In genomic region chr14:24115451-24116110, GRCh38 we compare ENCODE assay signal across 8 cellular contexts. TPM values are rescaled to one million over a fixed set of nuclear protein-coding genes. Genes with fewer than 3 reads are reported as not detected.
DNase-seq lines count a peak whose midpoint lies in the region; ATAC-seq, FAIRE-seq and TF ChIP-seq lines count a peak whose summit lies in the region.

No MANE protein-coding gene starts in this region.

- H3K36me3 Mint-ChIP-seq in CD8-positive, alpha-beta T cell: peaks cover 55% of the 10 kb centered on the region

- H3K27me3 Mint-ChIP-seq in CD8-positive, alpha-beta T cell (ENCODE audit: low read depth): no peaks in the 10 kb centered on the region

- no peak for TF ChIP-seq CTCF in CD8-positive, alpha-beta T cell (IDR thresholded peaks at IDR 0.05)
- TF ChIP-seq CTCF in OCI-LY7 (conservative IDR thresholded peaks at IDR 0.05; ENCODE audit: low read length) (no peak), endothelial cell of umbilical vein (IDR thresholded peaks at IDR 0.05; ENCODE audit: extremely low read depth in 1 of 2, insufficient read depth in 1 of 2, low read depth in 1 of 2, low read length in 2 of 2) (no peak), neutrophil (IDR thresholded peaks at IDR 0.05) (no peak)

- H3K4me1 ChIP-seq in CD8-positive, alpha-beta T cell (ENCODE audit: insufficient read depth, low read length): peaks cover 19% of the 10 kb centered on the region
- peaks cover 15% of the 10 kb centered on the region for H3K4me1 ChIP-seq in OCI-LY7 (ENCODE audit: insufficient read depth, low read length, poor library complexity, severe bottlenecking)
- H3K4me1 ChIP-seq in endothelial cell of umbilical vein (ENCODE audit: control insufficient read depth, extremely low read depth, insufficient read depth, low read length): peaks cover 13% of the 10 kb centered on the region
- peaks cover 23 to 28% of the 10 kb centered on the region in 2 experiments for H3K4me1 ChIP-seq in neutrophil (ENCODE audit: control insufficient read depth in 1 of 2, insufficient read depth in 1 of 2, low read depth in 1 of 2, low read length in 1 of 2)

- no peak for DNase-seq in CD8-positive, alpha-beta T cell
- DNase-seq in OCI-LY7 (ENCODE audit: low spot score): no peak
- no peak for DNase-seq in endothelial cell of umbilical vein (ENCODE audit: low read depth, low spot score)
- DNase-seq in iPS-NIHi7 (ENCODE audit: extremely low spot score): no peak
- DNase-seq in ACHN: no peak
- DNase-seq in HEK293T (ENCODE audit: extremely low spot score): no peak

- H3K4me3 ChIP-seq in CD8-positive, alpha-beta T cell (ENCODE audit: low read depth, low read length): peak overlapping the region; percentile 87
- H3K4me3 ChIP-seq in OCI-LY7 (ENCODE audit: low read depth, low read length, poor library complexity, severe bottlenecking) (peak overlapping the region; percentile 91), endothelial cell of umbilical vein (replicated peaks in 1 of 3; ENCODE audit: insufficient read depth in 1 of 3, low read depth in 1 of 3, low read length in 3 of 3) (peak overlapping the region; percentile 40 to 92 (median 84)), neutrophil (ENCODE audit: low read depth in 1 of 2, low read length in 1 of 2) (peak overlapping the region; percentile 67 to 84)

- no peaks in the 10 kb centered on the region for H3K9me3 Mint-ChIP-seq in CD8-positive, alpha-beta T cell

- no peaks in the 10 kb centered on the region for H3K9me3 ChIP-seq in CD8-positive, alpha-beta T cell (ENCODE audit: low read length)
- H3K9me3 ChIP-seq in OCI-LY7 (ENCODE audit: low read length) (no peaks in the 10 kb centered on the region), endothelial cell of umbilical vein (replicated peaks; ENCODE audit: control insufficient read depth, insufficient read depth, low read length) (no peaks in the 10 kb centered on the region), neutrophil (no peaks in the 10 kb centered on the region)

- peak overlapping the region; percentile 88 for H3K9ac ChIP-seq in endothelial cell of umbilical vein (replicated peaks; ENCODE audit: extremely low read depth, insufficient read depth, low read length)

- POLR2A ChIA-PET in CD8-positive, alpha-beta T cell (lab: Charles Lee): interaction anchor here (0.7 to 4.0 kb wide), 20 partner anchors 9 to 641 kb away, joined by 3 to 56 read pairs (median 13); partner anchors contain the start of genes CHMP4A, EMC9, IPO4 and IRF9
- POLR2A ChIA-PET in OCI-LY7 (lab: Charles Lee) (interaction anchor here (0.6 to 4.2 kb wide), 12 partner anchors 9 to 198 kb away, joined by 3 to 64 read pairs (median 10); partner anchors contain the start of genes EMC9, PCK2, PSME1 and PSME2), endothelial cell of umbilical vein (lab: Charles Lee) (interaction anchor here (0.6 to 2.3 kb wide), 8 partner anchors 9 to 31 kb away, joined by 3 to 13 read pairs (median 7); partner anchors contain the start of genes EMC9, PCK2, PSME1 and PSME2), HEK293T (lab: Yijun Ruan, JAX) (interaction anchor here (0.9 to 4.6 kb wide), 23 partner anchors 8 to 794 kb away, joined by 3 to 65 read pairs (median 13); partner anchors contain the start of genes EMC9, IPO4, PCK2 and PSME1)

- peak overlapping the region; percentile 100 for H3K27ac Mint-ChIP-seq in CD8-positive, alpha-beta T cell

- peak overlapping the region; percentile 97 for H3K27ac ChIP-seq in CD8-positive, alpha-beta T cell (ENCODE audit: low read depth, low read length)
- H3K27ac ChIP-seq in OCI-LY7 (ENCODE audit: low read depth, low read length, poor library complexity, severe bottlenecking) (peak overlapping the region; percentile 31), endothelial cell of umbilical vein (ENCODE audit: insufficient read depth, low read depth, low read length) (peak overlapping the region; percentile 88), neutrophil (peak overlapping the region; percentile 98)

- CTCF ChIA-PET in CD8-positive, alpha-beta T cell (lab: Charles Lee): interaction anchor here (0.9 to 6.8 kb wide), 9 partner anchors 8 to 321 kb away, joined by 3 to 37 read pairs (median 6); partner anchors contain the start of genes IRF9 and TINF2
- CTCF ChIA-PET in OCI-LY7 (lab: Charles Lee; ENCODE audit: unreplicated experiment): interaction anchor here (0.7 to 2.7 kb wide), 3 partner anchors 8 to 127 kb away, joined by 3 to 12 read pairs (median 5); partner anchors contain the start of genes PSME1 and TINF2
- CTCF ChIA-PET in endothelial cell of umbilical vein (lab: Charles Lee): interaction anchor here (1.1 to 3.3 kb wide), 14 partner anchors 11 to 316 kb away, joined by 3 to 27 read pairs (median 6); partner anchors contain the start of genes EMC9, IRF9 and PSME1
- CTCF ChIA-PET in HEK293T (lab: Yijun Ruan, JAX): interaction anchor here (0.7 to 3.9 kb wide), 6 partner anchors 24 to 303 kb away, joined by 3 to 30 read pairs (median 4); partner anchors contain the start of genes IRF9 and RNF31

- in situ Hi-C loops in ACHN (cut with HindIII; ENCODE audit: low pct_ligation_motif_present, low pct_unique_long_range_greater_than_20kb, low sequenced_read_pairs): no loop called here

- ATAC-seq in CD8-positive, alpha-beta T cell: no peak
- no peak for ATAC-seq in GM18861 (IDR thresholded peaks at IDR 0.05; ENCODE audit: unreplicated experiment)

- H3K79me2 ChIP-seq in OCI-LY7 (ENCODE audit: insufficient read depth, low read depth, low read length): peaks cover 8% of the 10 kb centered on the region; the same call in 1 of the 2 replicates
- no peaks in the 10 kb centered on the region for H3K79me2 ChIP-seq in endothelial cell of umbilical vein (ENCODE audit: control insufficient read depth, insufficient read depth, low read length)

- H4K20me1 ChIP-seq in OCI-LY7 (ENCODE audit: insufficient read depth, low read length) (no peaks in the 10 kb centered on the region), endothelial cell of umbilical vein (replicated peaks; ENCODE audit: control insufficient read depth, extremely low read depth, insufficient read depth, low read length) (no peaks in the 10 kb centered on the region)

- H3K4me2 ChIP-seq in OCI-LY7 (ENCODE audit: low read length) (peak overlapping the region; percentile 95), endothelial cell of umbilical vein (ENCODE audit: insufficient read depth, low read length) (peak overlapping the region; percentile 96)

- BruUV-seq in OCI-LY7 (replicated peaks; lab: Mats Ljungman, UMichigan): TSS peak; percentile 68
- BruUV-seq in endothelial cell of umbilical vein (replicated peaks; lab: Mats Ljungman, UMichigan): no TSS peak

- no peaks in the 10 kb centered on the region for H3K9me1 ChIP-seq in endothelial cell of umbilical vein (replicated peaks; ENCODE audit: control insufficient read depth, extremely low read depth, insufficient read depth, low read length)

- no peaks in the 10 kb centered on the region for H3K9me2 ChIP-seq in OCI-LY7 (ENCODE audit: insufficient read depth, low read length)

- H2AFZ ChIP-seq in OCI-LY7 (ENCODE audit: low read length) (peak overlapping the region; percentile 90), endothelial cell of umbilical vein (ENCODE audit: low read depth, low read length) (peak overlapping the region; percentile 87)

- intact Hi-C loops in CD8-positive, alpha-beta T cell (cut with DNase I, micrococcal nuclease): loop anchor here (1.0 to 10.0 kb wide), 6 partner anchors 21 to 811 kb away; partner anchors contain the start of genes PSME1 (in 2 of the 2), AP1G2 (in 1 of the 2), BCL2L2 (in 1 of the 2) and CHMP4A (in 1 of the 2)
- intact Hi-C loops in OCI-LY7 (cut with micrococcal nuclease; ENCODE audit: unreplicated experiment) (no loop called here), endothelial cell of umbilical vein (cut with micrococcal nuclease) (loop anchor here (1.0 to 2.0 kb wide), 2 partner anchors 73 to 117 kb away; partner anchors contain the start of genes GMPR2, IPO4 and NEDD8)

- TF ChIP-seq POLR2A in endothelial cell of umbilical vein (IDR thresholded peaks at IDR 0.05; ENCODE audit: low read depth, low read length): no peak

- H3K27me3 ChIP-seq in CD8-positive, alpha-beta T cell (ENCODE audit: insufficient read depth, low read length): no peaks in the 10 kb centered on the region
- H3K27me3 ChIP-seq in endothelial cell of umbilical vein (ENCODE audit: control insufficient read depth in 2 of 2, insufficient read depth in 2 of 2, low read length in 2 of 2) (no peaks in the 10 kb centered on the region), neutrophil (no peaks in the 10 kb centered on the region)

- peaks cover 30% of the 10 kb centered on the region for H3K36me3 ChIP-seq in CD8-positive, alpha-beta T cell (ENCODE audit: insufficient read depth, low read length)
- H3K36me3 ChIP-seq in OCI-LY7 (ENCODE audit: insufficient read depth, low read length): peaks cover 37% of the 10 kb centered on the region
- peaks cover 8 to 18% of the 10 kb centered on the region in 2 experiments for H3K36me3 ChIP-seq in endothelial cell of umbilical vein (ENCODE audit: control insufficient read depth in 2 of 2, extremely low read depth in 1 of 2, insufficient read depth in 2 of 2, low read length in 2 of 2)
- peaks cover 36% of the 10 kb centered on the region for H3K36me3 ChIP-seq in neutrophil

- FAIRE-seq in endothelial cell of umbilical vein (lab: Jason Lieb, UNC): peak; percentile 8

- H3K4me1 Mint-ChIP-seq in CD8-positive, alpha-beta T cell (ENCODE audit: low read depth): peaks cover 31% of the 10 kb centered on the region

- H3K4me3 Mint-ChIP-seq in CD8-positive, alpha-beta T cell: peak overlapping the region; percentile 98

- dilution Hi-C loops in endothelial cell of umbilical vein (cut with MboI; ENCODE audit: extremely low pct_ligation_motif_present, low sequenced_read_pairs): no loop called here

RNA-seq across cellular contexts. Expression of gene NRL, which starts 0.8 kb away (rescaled TPM):
- total RNA-seq in CD8-positive, alpha-beta T cell: 1 to 10 TPM; 3.4 to 3.8 TPM
- total RNA-seq in OCI-LY7 (2014; rRNA removed; shearing (Covaris generic)): 3.1 and 4.6 TPM in 2 replicates
- total RNA-seq in OCI-LY7 (2022) (7.5 and 8.1 TPM in 2 replicates), endothelial cell of umbilical vein (0.62 and 0.71 TPM in 2 replicates)
- polyA plus RNA-seq in endothelial cell of umbilical vein: 1.1 and 1.9 TPM in 2 replicates
- 1.1 and 1.2 TPM in 2 replicates for polyA plus RNA-seq in endothelial cell of umbilical vein (2011; cell fraction: cytosol; rRNA removed)
- polyA plus RNA-seq in endothelial cell of umbilical vein (2011; cell fraction: nucleus; rRNA removed): 0.57 and 0.64 TPM in 2 replicates
- polyA plus RNA-seq in endothelial cell of umbilical vein (2012): 0.13 and 0.26 TPM in 2 replicates
- polyA minus RNA-seq in endothelial cell of umbilical vein: 0.21 and 0.66 TPM in 2 replicates
- polyA minus RNA-seq in endothelial cell of umbilical vein (2011; cell fraction: cytosol; rRNA and poly(A)+ RNA removed): 1.0 TPM
- polyA minus RNA-seq in endothelial cell of umbilical vein (2011; cell fraction: nucleus; rRNA and poly(A)+ RNA removed): 0.43 and 1.3 TPM in 2 replicates

RNA-seq across cellular contexts. Expression of gene DCAF11, which starts 1.0 kb away (rescaled TPM):
- 10 to 100 TPM; 88.7 to 89.7 TPM for total RNA-seq in CD8-positive, alpha-beta T cell
- 75.5 and 79.2 TPM in 2 replicates for total RNA-seq in OCI-LY7 (2014; rRNA removed; shearing (Covaris generic))
- total RNA-seq in OCI-LY7 (2022): 63.6 and 77.3 TPM in 2 replicates
- total RNA-seq in endothelial cell of umbilical vein: 32.1 and 38.5 TPM in 2 replicates
- 33.8 and 37.3 TPM in 2 replicates for polyA plus RNA-seq in endothelial cell of umbilical vein
- polyA plus RNA-seq in endothelial cell of umbilical vein (2011; cell fraction: cytosol; rRNA removed): 27.6 and 29.8 TPM in 2 replicates
- polyA plus RNA-seq in endothelial cell of umbilical vein (2011; cell fraction: nucleus; rRNA removed): 33.2 and 36.5 TPM in 2 replicates
- polyA plus RNA-seq in endothelial cell of umbilical vein (2012): 22.3 and 22.4 TPM in 2 replicates
- polyA minus RNA-seq in endothelial cell of umbilical vein: 45.1 and 58.5 TPM in 2 replicates
- polyA minus RNA-seq in endothelial cell of umbilical vein (2011; cell fraction: cytosol; rRNA and poly(A)+ RNA removed): 37.8 TPM
- 17.3 and 19.6 TPM in 2 replicates for polyA minus RNA-seq in endothelial cell of umbilical vein (2011; cell fraction: nucleus; rRNA and poly(A)+ RNA removed)

RNA-seq across cellular contexts. Expression of gene FITM1, which starts 14.9 kb away (rescaled TPM):
- 1 to 10 TPM; 1.7 to 2.4 TPM for total RNA-seq in CD8-positive, alpha-beta T cell
- 0.28 TPM in 2 replicates for total RNA-seq in OCI-LY7 (2014; rRNA removed; shearing (Covaris generic))
- 0.97 and 1.4 TPM in 2 replicates for total RNA-seq in OCI-LY7 (2022)
- not detected in 2 replicates for total RNA-seq in endothelial cell of umbilical vein
- 0.54 and 0.81 TPM in 2 replicates for polyA plus RNA-seq in endothelial cell of umbilical vein
- 0.10 and 0.20 TPM in 2 replicates for polyA plus RNA-seq in endothelial cell of umbilical vein (2011; cell fraction: cytosol; rRNA removed)
- 0.75 and 1.1 TPM in 2 replicates for polyA plus RNA-seq in endothelial cell of umbilical vein (2011; cell fraction: nucleus; rRNA removed)
- polyA plus RNA-seq in endothelial cell of umbilical vein (2012): not detected in 2 replicates
- polyA minus RNA-seq in endothelial cell of umbilical vein: 0.39 TPM in 1 of 2 replicates, not detected in the other
- not detected for polyA minus RNA-seq in endothelial cell of umbilical vein (2011; cell fraction: cytosol; rRNA and poly(A)+ RNA removed)
- polyA minus RNA-seq in endothelial cell of umbilical vein (2011; cell fraction: nucleus; rRNA and poly(A)+ RNA removed): 0.48 TPM in 1 of 2 replicates, not detected in the other

RNA-seq across cellular contexts. Expression of gene PSME1, which starts 20.4 kb away (rescaled TPM):
- total RNA-seq in CD8-positive, alpha-beta T cell: 100 to 1,000 TPM; 200 to 207 TPM
- 187 and 213 TPM in 2 replicates for total RNA-seq in OCI-LY7 (2014; rRNA removed; shearing (Covaris generic))
- total RNA-seq in OCI-LY7 (2022) (146 and 149 TPM in 2 replicates), endothelial cell of umbilical vein (120 and 135 TPM in 2 replicates)
- 68.1 and 98.1 TPM in 2 replicates for polyA plus RNA-seq in endothelial cell of umbilical vein
- 105 and 110 TPM in 2 replicates for polyA plus RNA-seq in endothelial cell of umbilical vein (2011; cell fraction: cytosol; rRNA removed)
- 75.1 and 78.8 TPM in 2 replicates for polyA plus RNA-seq in endothelial cell of umbilical vein (2011; cell fraction: nucleus; rRNA removed)
- 120 and 123 TPM in 2 replicates for polyA plus RNA-seq in endothelial cell of umbilical vein (2012)
- 25.5 and 27.8 TPM in 2 replicates for polyA minus RNA-seq in endothelial cell of umbilical vein
- polyA minus RNA-seq in endothelial cell of umbilical vein (2011; cell fraction: cytosol; rRNA and poly(A)+ RNA removed): 37.2 TPM
- polyA minus RNA-seq in endothelial cell of umbilical vein (2011; cell fraction: nucleus; rRNA and poly(A)+ RNA removed): 8.6 and 9.0 TPM in 2 replicates

RNA-seq across cellular contexts. Expression of gene PCK2, which starts 21.5 kb away (rescaled TPM):
- total RNA-seq in CD8-positive, alpha-beta T cell: 1 to 10 TPM; 4.9 to 5.2 TPM
- total RNA-seq in OCI-LY7 (2014; rRNA removed; shearing (Covaris generic)): 33.7 and 43.6 TPM in 2 replicates
- total RNA-seq in OCI-LY7 (2022): 130 TPM in 2 replicates
- total RNA-seq in endothelial cell of umbilical vein: 24.5 and 25.1 TPM in 2 replicates
- 23.5 and 26.4 TPM in 2 replicates for polyA plus RNA-seq in endothelial cell of umbilical vein
- polyA plus RNA-seq in endothelial cell of umbilical vein (2011; cell fraction: cytosol; rRNA removed): 16.7 and 19.4 TPM in 2 replicates
- 15.8 and 21.0 TPM in 2 replicates for polyA plus RNA-seq in endothelial cell of umbilical vein (2011; cell fraction: nucleus; rRNA removed)
- polyA plus RNA-seq in endothelial cell of umbilical vein (2012): 9.0 and 10.9 TPM in 2 replicates
- polyA minus RNA-seq in endothelial cell of umbilical vein: 22.8 and 24.3 TPM in 2 replicates
- 55.3 TPM for polyA minus RNA-seq in endothelial cell of umbilical vein (2011; cell fraction: cytosol; rRNA and poly(A)+ RNA removed)
- 6.8 and 10.2 TPM in 2 replicates for polyA minus RNA-seq in endothelial cell of umbilical vein (2011; cell fraction: nucleus; rRNA and poly(A)+ RNA removed)

Comparison
In these comparisons a context has a peak if more than half of its experiments do, and no peak if none do; other contexts are left out.
1. H3K27ac ChIP-seq: peak in every context shown above with its lines; median percentile 98 in neutrophil; 97 in CD8-positive, alpha-beta T cell; 88 in endothelial cell of umbilical vein; 31 in OCI-LY7.